8 cellular contexts compared by ENCODE assay signal in the genomic region with DNA sequence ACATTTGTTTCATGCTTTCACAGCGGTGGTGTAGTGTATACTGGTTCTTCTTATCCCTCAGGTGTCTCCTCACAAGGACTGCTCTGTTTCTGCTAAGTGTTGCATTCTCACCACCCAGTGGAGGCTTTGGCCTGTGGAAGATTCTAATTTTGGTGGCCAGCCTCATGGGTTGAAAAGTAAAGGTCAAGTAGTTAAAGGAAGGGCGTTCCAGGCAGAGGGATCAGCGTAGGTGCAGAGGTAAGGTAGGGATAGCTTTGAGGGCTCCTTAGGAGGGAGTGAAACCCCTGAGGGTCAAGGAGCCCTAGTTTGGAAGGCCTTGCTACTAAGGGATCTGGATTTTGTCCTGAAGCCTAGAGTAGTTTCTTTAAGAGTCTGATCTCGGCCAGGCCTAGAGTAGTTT. TPM values are rescaled to one million over a fixed set of nuclear protein-coding genes. Genes with fewer than 3 reads are reported as not detected.
DNase-seq lines count a peak whose midpoint lies in the region; ATAC-seq, FAIRE-seq and TF ChIP-seq lines count a peak whose summit lies in the region.

No MANE protein-coding gene starts in this region.

- POLR2A ChIA-PET in H1 (lab: Charles Lee; ENCODE audit: partially characterized antibody), result interaction anchor here (0.7 to 34.2 kb wide), 5 partner anchors 1 to 73 kb away, joined by 3 to 1334 read pairs (median 40); a partner anchor contains a TSS

- peak overlapping the region; percentile 99 for H3K4me3 Mint-ChIP-seq in neural progenitor cell

- H3K79me1 ChIP-seq in H1 (ENCODE audit: low read depth, low read length), result peaks cover 6% of the 10 kb centered on the region

- H3K9ac ChIP-seq in BLaER1 (peak overlapping the region; percentile 100), OCI-LY1 (ENCODE audit: low read length) (peak overlapping the region; percentile 67), H1 (replicated peaks in 1 of 4; ENCODE audit: extremely low read depth in 1 of 4, low read depth in 3 of 4, low read length in 3 of 4) (peak overlapping the region in 3 of 4 experiments; percentile 56 to 74 (median 62); a peak in 6 of 7 replicates), neural progenitor cell (peak overlapping the region; percentile 65)

- H2BK120ac ChIP-seq in H1 (replicated peaks; ENCODE audit: low read depth, low read length), result no peak overlapping the region

- H3K4me3 ChIP-seq in BLaER1, result peak overlapping the region; percentile 97
- H3K4me3 ChIP-seq in OCI-LY1 (ENCODE audit: low read depth, low read length, poor library complexity, severe bottlenecking), result peak overlapping the region; percentile 96
- H3K4me3 ChIP-seq in H1 (ENCODE audit: extremely low read depth in 1 of 4, insufficient read depth in 2 of 4, low read depth in 3 of 4, low read length in 4 of 4), result peak overlapping the region; percentile 76 to 100 (median 86); a peak in 7 of 8 replicates
- H3K4me3 ChIP-seq in neural progenitor cell, result peak overlapping the region; percentile 67

- no peak for TF ChIP-seq RAD21 in H1 (IDR thresholded peaks at IDR 0.05 in 1 of 2, conservative IDR thresholded peaks at IDR 0.05 in 1 of 2; ENCODE audit: low read depth in 2 of 2, low read length in 2 of 2)

- H4K5ac ChIP-seq in H1 (ENCODE audit: insufficient read length, low read depth, low read length), result no peak overlapping the region

- 0 out of 2 replicates have a peak overlapping the region, but pooled peaks have one; percentile 56 for H2BK20ac ChIP-seq in H1 (ENCODE audit: low read length)

- peak overlapping the region; percentile 64; the same call in 1 of the 2 replicates for H3K27ac ChIP-seq in BLaER1
- H3K27ac ChIP-seq in OCI-LY1 (ENCODE audit: low read depth, low read length, poor library complexity, severe bottlenecking), result peak overlapping the region; percentile 84
- H3K27ac ChIP-seq in H1 (ENCODE audit: low read depth, low read length), result no peak overlapping the region
- no peak overlapping the region for H3K27ac ChIP-seq in neural progenitor cell

- H3K4me1 Mint-ChIP-seq in neural progenitor cell, result peaks cover 37% of the 10 kb centered on the region

- no peak overlapping the region; the same call in 1 of the 2 replicates for H2AK5ac ChIP-seq in H1 (ENCODE audit: low read depth, low read length)

- H3K4me2 ChIP-seq in BLaER1 (peak overlapping the region; percentile 99), OCI-LY1 (ENCODE audit: low read length) (peak overlapping the region; percentile 90), H1 (ENCODE audit: insufficient read depth in 1 of 2, low read depth in 2 of 2, low read length in 2 of 2) (peak overlapping the region; percentile 92 to 97), neural progenitor cell (peak overlapping the region; percentile 79)

- 83% methylated on average over 4 of the region's 4 CpGs; no CpG with 5 or more reads in 1 of the 2 experiments for WGBS in H1 (ENCODE audit: extremely low coverage in 1 of 2, insufficient coverage in 1 of 2, insufficient read length in 1 of 2, insufficient replicate concordance in 2 of 2, low coverage in 1 of 2, low lambda C conversion rate in 2 of 2, missing lambda C conversion rate in 1 of 2), 2 experiments

- peaks cover 75% of the 10 kb centered on the region for H3K4me1 ChIP-seq in BLaER1
- H3K4me1 ChIP-seq in OCI-LY1 (ENCODE audit: insufficient read depth, low read length, severe bottlenecking), result peaks cover 65% of the 10 kb centered on the region
- peaks cover 0 to 12% (median 6%) of the 10 kb centered on the region in 4 experiments; a peak in 5 of 7 replicates for H3K4me1 ChIP-seq in H1 (replicated peaks in 1 of 4; ENCODE audit: control insufficient read depth in 3 of 4, insufficient read depth in 4 of 4, low read length in 3 of 4)
- peaks cover 9% of the 10 kb centered on the region for H3K4me1 ChIP-seq in neural progenitor cell

- peak overlapping the region; percentile 65 for H3K27ac Mint-ChIP-seq in neural progenitor cell

- H2AFZ ChIP-seq in OCI-LY1 (ENCODE audit: low read length) (no peak overlapping the region), H1 (ENCODE audit: low read length) (no peak overlapping the region), neural progenitor cell (replicated peaks) (no peak overlapping the region)

- ATAC-seq in GM19328 (IDR thresholded peaks at IDR 0.05; ENCODE audit: unreplicated experiment), result no peak

- H2BK5ac ChIP-seq in H1 (ENCODE audit: low read depth, low read length), result peak overlapping the region; percentile 71; the same call in 1 of the 2 replicates

- TF ChIP-seq CTCF in OCI-LY1 (IDR thresholded peaks at IDR 0.05; ENCODE audit: low read length), result no peak
- no peak for TF ChIP-seq CTCF in H1 (IDR thresholded peaks at IDR 0.05; ENCODE audit: control extremely low read depth in 1 of 3, insufficient read depth in 1 of 3, low read depth in 1 of 3, low read length in 3 of 3)
- no peak for TF ChIP-seq CTCF in neural progenitor cell (IDR thresholded peaks at IDR 0.05)

- no peak overlapping the region for H3K23ac ChIP-seq in H1 (ENCODE audit: insufficient read length)

- peak overlapping the region; percentile 1 for H3K56ac ChIP-seq in H1 (replicated peaks; ENCODE audit: insufficient read length, low read depth, low read length)

- H2BK12ac ChIP-seq in H1 (ENCODE audit: low read depth, low read length), result no peak overlapping the region

- no peaks in the 10 kb centered on the region for H3K27me3 ChIP-seq in BLaER1
- H3K27me3 ChIP-seq in OCI-LY1 (ENCODE audit: insufficient read depth, low read length), result no peaks in the 10 kb centered on the region
- no peaks in the 10 kb centered on the region for H3K27me3 ChIP-seq in H1 (replicated peaks in 1 of 4; ENCODE audit: control insufficient read depth in 3 of 4, extremely low read depth in 1 of 4, insufficient read depth in 3 of 4, low read length in 3 of 4)
- H3K27me3 ChIP-seq in neural progenitor cell, result no peaks in the 10 kb centered on the region

- CTCF ChIA-PET in H1 (lab: Charles Lee; ENCODE audit: partially characterized antibody), result interaction anchor here (1.7 to 2.5 kb wide), 2 partner anchors 12 to 13 kb away, joined by 4 to 8 read pairs; no protein-coding TSS in a partner anchor

- peaks cover 6% of the 10 kb centered on the region for H3K27me3 Mint-ChIP-seq in neural progenitor cell (ENCODE audit: insufficient read depth, low read depth)

- no peak for TF ChIP-seq POLR2A in H1 (IDR thresholded peaks at IDR 0.05; ENCODE audit: control extremely low read depth in 1 of 2, low read depth in 2 of 2, low read length in 2 of 2)

- no peak overlapping the region for H2BK15ac ChIP-seq in H1 (ENCODE audit: low read length)

- peak overlapping the region; percentile 1 for H3K4ac ChIP-seq in H1 (replicated peaks; ENCODE audit: insufficient read length, low read depth, low read length)

- H3K36me3 ChIP-seq in BLaER1, result peaks cover 37% of the 10 kb centered on the region
- H3K36me3 ChIP-seq in OCI-LY1 (ENCODE audit: insufficient read depth, low read length), result peaks cover 10% of the 10 kb centered on the region
- peaks cover 2 to 48% (median 6%) of the 10 kb centered on the region in 4 experiments; a peak in 5 of 8 replicates for H3K36me3 ChIP-seq in H1 (ENCODE audit: control insufficient read depth in 2 of 4, insufficient read depth in 4 of 4, low read length in 3 of 4)
- no peaks in the 10 kb centered on the region for H3K36me3 ChIP-seq in neural progenitor cell

- H4K91ac ChIP-seq in H1 (replicated peaks; ENCODE audit: insufficient read length, low read length), result no peak overlapping the region

- no peak for FAIRE-seq in H1 (lab: Jason Lieb, UNC)

- no peak overlapping the region for H3K14ac ChIP-seq in H1 (ENCODE audit: insufficient read length)

- H3K9me3 ChIP-seq in BLaER1, result no peaks in the 10 kb centered on the region
- no peaks in the 10 kb centered on the region for H3K9me3 ChIP-seq in OCI-LY1 (ENCODE audit: low read length)
- no peaks in the 10 kb centered on the region for H3K9me3 ChIP-seq in H1 (ENCODE audit: insufficient read depth in 2 of 2, low read depth in 1 of 2, low read length in 1 of 2)
- no peaks in the 10 kb centered on the region for H3K9me3 ChIP-seq in neural progenitor cell (ENCODE audit: low read depth)

- TF ChIP-seq EP300 in H1 (IDR thresholded peaks at IDR 0.05; ENCODE audit: borderline replicate concordance in 1 of 2, low read depth in 2 of 2, low read length in 2 of 2), result no peak

- H3K18ac ChIP-seq in H1 (ENCODE audit: extremely low read depth, low read length), result no peak overlapping the region

- peaks cover 12% of the 10 kb centered on the region for H3K36me3 Mint-ChIP-seq in neural progenitor cell

- H3F3A ChIP-seq in OCI-LY1 (ENCODE audit: insufficient read depth, low read length), result no peaks in the 10 kb centered on the region
- peaks cover 27% of the 10 kb centered on the region for H3F3A ChIP-seq in neural progenitor cell (ENCODE audit: low read depth)

- H3K79me2 ChIP-seq in OCI-LY1 (ENCODE audit: insufficient read depth, low read length) (peaks cover 14% of the 10 kb centered on the region), H1 (ENCODE audit: control insufficient read depth in 1 of 2, insufficient read depth in 2 of 2, low read length in 2 of 2) (peaks cover 33 to 81% of the 10 kb centered on the region in 2 experiments), neural progenitor cell (ENCODE audit: low read depth) (peaks cover 90% of the 10 kb centered on the region)

- H3K23me2 ChIP-seq in H1 (ENCODE audit: low read depth, low read length), result peaks cover 14% of the 10 kb centered on the region

- no peak for DNase-seq in H1 (ENCODE audit: low read depth in 1 of 2, low spot score in 2 of 2)
- no peak for DNase-seq in neural progenitor cell (ENCODE audit: low spot score)
- DNase-seq in activated gamma-delta T cell treated with Interleukin-2 at 50 U/mL for 16 hours, result no peak
- no peak for DNase-seq in NCI-H446 (lab: John Stamatoyannopoulos, UW)
- DNase-seq in amniotic stem cell (lab: John Stamatoyannopoulos, UW), result no peak

- H3K9me3 Mint-ChIP-seq in neural progenitor cell, result no peaks in the 10 kb centered on the region

- H3K9me2 ChIP-seq in OCI-LY1 (ENCODE audit: low read depth, low read length), result no peaks in the 10 kb centered on the region

- no peak overlapping the region for H4K8ac ChIP-seq in H1 (ENCODE audit: extremely low read depth, insufficient read depth, low read length)

- H4K20me1 ChIP-seq in BLaER1 (peaks cover 67% of the 10 kb centered on the region), OCI-LY1 (ENCODE audit: insufficient read depth, low read length) (no peaks in the 10 kb centered on the region), H1 (replicated peaks in 1 of 2; ENCODE audit: control insufficient read depth in 1 of 2, insufficient read depth in 2 of 2, low read length in 2 of 2) (peaks cover 9 to 15% of the 10 kb centered on the region in 2 experiments), neural progenitor cell (ENCODE audit: low read depth) (peaks cover 59% of the 10 kb centered on the region)

RNA-seq across cellular contexts. Expression of a gene that starts 4.6 kb away (rescaled TPM):
- total RNA-seq in H1 (2021; fragmentation: NEBNext Ultra II Directional; extraction: Animal tissue kit (Norgen Biotek cat#: 25700)), result 2,564 and 2,589 TPM in 2 replicates
- 7,578 and 7,971 TPM in 2 replicates for polyA plus RNA-seq in H1 (2011; rRNA removed)
- 6,759 TPM for polyA plus RNA-seq in H1 (2011; cell fraction: cytosol; rRNA removed)
- 7,543 TPM for polyA plus RNA-seq in H1 (2011; cell fraction: nucleus; rRNA removed)
- 3,817 to 4,876 TPM (median 4,535 TPM) in 4 replicates for polyA plus RNA-seq in H1 (2012, experiment 1 of 2)
- polyA plus RNA-seq in H1 (2012, experiment 2 of 2), result 4,888 TPM
- polyA plus RNA-seq in H1 (2013, experiment 1 of 2), result 2,646 TPM
- polyA plus RNA-seq in H1 (2013, experiment 2 of 2), result 2,607 TPM
- polyA minus RNA-seq in H1 (2011; rRNA and poly(A)+ RNA removed), result 7,141 and 7,318 TPM in 2 replicates
- 3,305 TPM for polyA minus RNA-seq in H1 (2011; cell fraction: cytosol; rRNA and poly(A)+ RNA removed)
- 3,286 TPM for polyA minus RNA-seq in H1 (2011; cell fraction: nucleus; rRNA and poly(A)+ RNA removed)
- total RNA-seq in neural progenitor cell (ENCODE audit: low replicate concordance), result 2,816 and 3,567 TPM in 2 replicates

RNA-seq across cellular contexts. Expression of a gene that starts 12.7 kb away (rescaled TPM):
- total RNA-seq in H1 (2021; fragmentation: NEBNext Ultra II Directional; extraction: Animal tissue kit (Norgen Biotek cat#: 25700)), result 5.7 and 6.2 TPM in 2 replicates
- polyA plus RNA-seq in H1 (2011; rRNA removed), result 2.3 and 4.2 TPM in 2 replicates
- polyA plus RNA-seq in H1 (2011; cell fraction: cytosol; rRNA removed), result 6.2 TPM
- polyA plus RNA-seq in H1 (2011; cell fraction: nucleus; rRNA removed), result 6.8 TPM
- polyA plus RNA-seq in H1 (2012, experiment 1 of 2), result 8.8 to 10.6 TPM (median 9.8 TPM) in 4 replicates
- polyA plus RNA-seq in H1 (2012, experiment 2 of 2), result 0.70 TPM
- polyA plus RNA-seq in H1 (2013, experiment 1 of 2), result 5.1 TPM
- polyA plus RNA-seq in H1 (2013, experiment 2 of 2), result 4.3 TPM
- polyA minus RNA-seq in H1 (2011; rRNA and poly(A)+ RNA removed), result 5.5 and 6.2 TPM in 2 replicates
- 2.3 TPM for polyA minus RNA-seq in H1 (2011; cell fraction: cytosol; rRNA and poly(A)+ RNA removed)
- polyA minus RNA-seq in H1 (2011; cell fraction: nucleus; rRNA and poly(A)+ RNA removed), result 4.6 TPM
- total RNA-seq in neural progenitor cell (ENCODE audit: low replicate concordance), result 7.9 and 9.4 TPM in 2 replicates

RNA-seq across cellular contexts. Expression of a gene that starts 25.2 kb away (rescaled TPM):
- total RNA-seq in H1 (2021; fragmentation: NEBNext Ultra II Directional; extraction: Animal tissue kit (Norgen Biotek cat#: 25700)), result 21.2 and 21.6 TPM in 2 replicates
- 12.9 and 18.0 TPM in 2 replicates for polyA plus RNA-seq in H1 (2011; rRNA removed)
- 19.8 TPM for polyA plus RNA-seq in H1 (2011; cell fraction: cytosol; rRNA removed)
- polyA plus RNA-seq in H1 (2011; cell fraction: nucleus; rRNA removed), result 79.7 TPM
- polyA plus RNA-seq in H1 (2012, experiment 1 of 2), result 19.4 to 26.5 TPM (median 23.3 TPM) in 4 replicates
- 10.8 TPM for polyA plus RNA-seq in H1 (2012, experiment 2 of 2)
- 15.0 TPM for polyA plus RNA-seq in H1 (2013, experiment 1 of 2)
- polyA plus RNA-seq in H1 (2013, experiment 2 of 2), result 13.5 TPM
- 4.7 and 7.7 TPM in 2 replicates for polyA minus RNA-seq in H1 (2011; rRNA and poly(A)+ RNA removed)
- polyA minus RNA-seq in H1 (2011; cell fraction: cytosol; rRNA and poly(A)+ RNA removed), result 6.7 TPM
- 19.8 TPM for polyA minus RNA-seq in H1 (2011; cell fraction: nucleus; rRNA and poly(A)+ RNA removed)
- total RNA-seq in neural progenitor cell (ENCODE audit: low replicate concordance), result 8.1 and 24.2 TPM in 2 replicates

RNA-seq across cellular contexts. Expression of a gene that starts 43.3 kb away (rescaled TPM):
- 0.44 and 0.47 TPM in 2 replicates for total RNA-seq in H1 (2021; fragmentation: NEBNext Ultra II Directional; extraction: Animal tissue kit (Norgen Biotek cat#: 25700))
- 0.36 and 0.57 TPM in 2 replicates for polyA plus RNA-seq in H1 (2011; rRNA removed)
- polyA plus RNA-seq in H1 (2011; cell fraction: cytosol; rRNA removed), result 0.62 TPM
- polyA plus RNA-seq in H1 (2011; cell fraction: nucleus; rRNA removed), result 0.54 TPM
- 0.35 to 1.0 TPM (median 0.45 TPM) in 4 replicates for polyA plus RNA-seq in H1 (2012, experiment 1 of 2)
- polyA plus RNA-seq in H1 (2012, experiment 2 of 2), result 0.55 TPM
- polyA plus RNA-seq in H1 (2013, experiment 1 of 2), result 0.53 TPM
- polyA plus RNA-seq in H1 (2013, experiment 2 of 2), result 0.28 TPM
- 0.05 TPM in 1 of 2 replicates, not detected in the other for polyA minus RNA-seq in H1 (2011; rRNA and poly(A)+ RNA removed)
- not detected for polyA minus RNA-seq in H1 (2011; cell fraction: cytosol; rRNA and poly(A)+ RNA removed)
- polyA minus RNA-seq in H1 (2011; cell fraction: nucleus; rRNA and poly(A)+ RNA removed), result 0.60 TPM
- total RNA-seq in neural progenitor cell (ENCODE audit: low replicate concordance), result not detected in 2 replicates

Comparison
In these comparisons a context has a peak if more than half of its experiments do, and no peak if none do; other contexts are left out.
1. H3K27ac ChIP-seq: peak in BLaER1 (single experiment) and OCI-LY1 (single experiment); none in H1 (single experiment) and neural progenitor cell (single experiment).
2. Peak in every context shown above with its lines, with median percentiles within 50 percentile points of each other: H3K4me2 ChIP-seq, H3K4me3 ChIP-seq and H3K9ac ChIP-seq.